8 cellular contexts compared by ENCODE assay signal in the genomic region with DNA sequence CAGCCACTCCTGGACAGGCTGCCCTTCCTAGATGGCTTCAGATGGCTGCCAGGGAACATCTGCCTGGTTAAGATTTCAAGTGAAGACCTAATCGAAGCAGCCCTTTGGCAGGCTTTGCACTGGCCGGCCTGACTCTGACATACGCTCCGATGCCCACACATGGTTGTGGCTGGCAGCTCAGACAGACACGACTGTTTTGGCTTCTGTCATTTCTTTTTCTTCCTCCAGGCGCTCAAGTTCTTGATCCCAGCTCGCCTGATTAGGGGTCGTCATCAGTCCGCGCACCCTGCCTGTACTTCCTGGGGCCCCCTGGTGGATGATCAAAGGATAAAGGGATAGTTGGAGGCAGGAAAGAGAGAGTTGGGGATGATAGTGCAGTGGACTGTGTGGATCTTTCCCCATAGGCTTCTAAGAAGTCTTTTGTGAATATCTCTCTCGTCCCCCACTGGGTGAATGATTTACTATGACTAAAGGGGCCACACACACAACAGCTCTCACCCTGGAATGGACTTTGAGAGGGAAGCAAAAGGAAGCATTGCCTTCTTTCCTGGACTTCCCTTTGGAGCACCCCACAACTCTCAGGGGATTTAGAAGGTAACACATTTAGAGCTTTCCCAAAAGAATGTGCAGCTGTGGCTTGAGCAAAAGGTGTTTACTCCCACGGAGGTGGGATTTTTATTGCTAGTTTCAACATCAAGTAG. TPM values are rescaled to one million over a fixed set of nuclear protein-coding genes. Genes with fewer than 3 reads are reported as not detected.
DNase-seq lines count a peak whose midpoint lies in the region; ATAC-seq, FAIRE-seq and TF ChIP-seq lines count a peak whose summit lies in the region.

No MANE protein-coding gene starts in this region.

- H3K9me3 ChIP-seq in hepatocyte (ENCODE audit: low read depth) = no peaks in the 10 kb centered on the region

- peak overlapping the region; percentile 68 for H3K4me2 ChIP-seq in hepatocyte

- 22% methylated on average over 12 of the region's 12 CpGs for WGBS in hepatocyte (ENCODE audit: low lambda C conversion rate, missing lambda C conversion rate)

- TF ChIP-seq CTCF in hepatocyte (IDR thresholded peaks at IDR 0.05; ENCODE audit: poor library complexity) (peak; percentile 70), retinal pigment epithelial cell (conservative IDR thresholded peaks at IDR 0.05; ENCODE audit: low read depth, low read length) (peak; percentile 82)

- no peaks in the 10 kb centered on the region for H3K27me3 ChIP-seq in hepatocyte

- DNase-seq in AML-193 (lab: John Stamatoyannopoulos, UW) (peak; percentile 9 to 13), GM19239 (ENCODE audit: insufficient read length, low spot score) (no peak), NCI-H460 (ENCODE audit: extremely low read depth, low read depth) (peak; percentile 59), anterior cingulate cortex (lab: John Stamatoyannopoulos, UW) (peak in 39 of 58 donors; percentile 5 to 53 (median 26)), hepatocyte (ENCODE audit: low spot score) (peak; percentile 87), retinal pigment epithelial cell (ENCODE audit: low read depth) (no peak), T1000 (lab: John Stamatoyannopoulos, UW) (no peak)

- peak; percentile 33 for FAIRE-seq in GM19239 (lab: Jason Lieb, UNC)

- H3K9me2 ChIP-seq in hepatocyte (replicated peaks; ENCODE audit: insufficient read depth) = no peaks in the 10 kb centered on the region

- H2AFZ ChIP-seq in hepatocyte = peak overlapping the region; percentile 68

- no peak for ATAC-seq in HG03378 (IDR thresholded peaks at IDR 0.05; ENCODE audit: unreplicated experiment)

- peaks cover 33% of the 10 kb centered on the region for H3K4me1 ChIP-seq in hepatocyte (ENCODE audit: insufficient read depth)

- no peaks in the 10 kb centered on the region for H4K20me1 ChIP-seq in hepatocyte (ENCODE audit: insufficient read depth, poor library complexity, severe bottlenecking)

- no peaks in the 10 kb centered on the region for H3K36me3 ChIP-seq in hepatocyte (replicated peaks; ENCODE audit: insufficient read depth, low read depth)

- H3K79me2 ChIP-seq in hepatocyte = no peaks in the 10 kb centered on the region

- H3K4me3 ChIP-seq in hepatocyte (no peak overlapping the region), retinal pigment epithelial cell (ENCODE audit: low read length) (no peak overlapping the region)

- H3K27ac ChIP-seq in hepatocyte = peak overlapping the region; percentile 87

RNA-seq across cellular contexts. Expression of a gene that starts 21.4 kb away (rescaled TPM):
- total RNA-seq in NCI-H460 (2014; rRNA removed; shearing (Covaris generic)) = 12.1 and 13.1 TPM in 2 replicates
- polyA plus RNA-seq in NCI-H460 (2014; cell fraction: nucleus; rRNA removed) = 12.7 and 13.6 TPM in 2 replicates
- 47.6 and 48.2 TPM in 2 replicates for total RNA-seq in hepatocyte
- polyA plus RNA-seq in hepatocyte = 20.8 and 29.6 TPM in 2 replicates

Comparison
In these comparisons a context has a peak if more than half of its experiments do, and no peak if none do; other contexts are left out.
1. DNase-seq: peak in AML-193 (2 of 2), NCI-H460 (single experiment), anterior cingulate cortex (39 of 58) and hepatocyte (single experiment); none in GM19239 (single experiment), retinal pigment epithelial cell (single experiment) and T1000 (single experiment).